Comparison of ENCODE assay signal across 16 cellular contexts in genomic region chr15:45163508-45163856, GRCh38. TPM values are rescaled to one million over a fixed set of nuclear protein-coding genes. Genes with fewer than 3 reads are reported as not detected.
DNase-seq lines count a peak whose midpoint lies in the region; ATAC-seq and TF ChIP-seq lines count a peak whose summit lies in the region.
"Had no signal": no experiment of that assay in that cellular context is flagged by ENCODE, and none has a peak within 500 bp of the region (broad histone marks: within the 10 kb centered on the region; RNA-seq: fewer than 3 reads in every experiment).

No MANE protein-coding gene starts in this region.

- peak overlapping the region; percentile 82 for H3K27ac ChIP-seq in RWPE2 (ENCODE audit: poor library complexity, severe bottlenecking)
- H3K27ac ChIP-seq in lower lobe of right lung, result peak overlapping the region; percentile 63
- peak overlapping the region; percentile 26 for H3K27ac ChIP-seq in substantia nigra (ENCODE audit: low read depth, low read length, poor library complexity, severe bottlenecking)
- H3K27ac ChIP-seq: psoas muscle, tibial artery had no signal

- no peaks in the 10 kb centered on the region for H3K9me3 Mint-ChIP-seq in dendritic cell treated with granulocyte-macrophage colony-stimulating factor and Interleukin-4, amounts not matched to agents 40 ng/mL and 50 ng/mL, for 4 days
- H3K9me3 Mint-ChIP-seq: activated naive CD8-positive, alpha-beta T cell treated with anti-CD3 and anti-CD28 coated beads, Interleukin-2, amount 10 ng/mL, durations not matched to agents 7 days and 5 days; activated T-helper 2 cell treated with anti-CD3 and anti-CD28 coated beads, Interferon-gamma antibody, Interleukin-2, Interleukin-4, amounts not matched to agents 10 μg/mL and 5 μg/mL and 100 μg/mL, durations not matched to agents 14 hours and 24 hours and 36 hours had no signal

- peaks cover 40% of the 10 kb centered on the region for H3K36me3 Mint-ChIP-seq in dendritic cell treated with granulocyte-macrophage colony-stimulating factor and Interleukin-4, amounts not matched to agents 40 ng/mL and 50 ng/mL, for 4 days (ENCODE audit: low read depth)
- H3K36me3 Mint-ChIP-seq: activated naive CD8-positive, alpha-beta T cell treated with anti-CD3 and anti-CD28 coated beads, Interleukin-2, amount 10 ng/mL, durations not matched to agents 7 days and 5 days had no signal

- intact Hi-C loops in dendritic cell treated with granulocyte-macrophage colony-stimulating factor and Interleukin-4, amounts not matched to agents 40 ng/mL and 50 ng/mL, for 4 days (cut with micrococcal nuclease), result loop anchor here (5.0 kb wide), 1 partner anchor 36 kb away; the partner anchor contains the start of genes DUOX1 and DUOXA1
- intact Hi-C loops in lower lobe of right lung (cut with DNase I), result no loop called here

- H3K27ac Mint-ChIP-seq in dendritic cell treated with granulocyte-macrophage colony-stimulating factor and Interleukin-4, amounts not matched to agents 40 ng/mL and 50 ng/mL, for 4 days, result peak overlapping the region; percentile 93
- H3K27ac Mint-ChIP-seq: activated naive CD8-positive, alpha-beta T cell treated with anti-CD3 and anti-CD28 coated beads, Interleukin-2, amount 10 ng/mL, durations not matched to agents 7 days and 5 days; activated T-helper 2 cell treated with anti-CD3 and anti-CD28 coated beads, Interferon-gamma antibody, Interleukin-2, Interleukin-4, amounts not matched to agents 10 μg/mL and 5 μg/mL and 100 μg/mL, durations not matched to agents 14 hours and 24 hours and 36 hours had no signal

- H3K4me3 ChIP-seq in RWPE2 (ENCODE audit: severe bottlenecking) (no peak overlapping the region), lower lobe of right lung (no peak overlapping the region)
- H3K4me3 ChIP-seq: psoas muscle, stomach, tibial artery had no signal

- H3K27me3 ChIP-seq in RWPE2 (ENCODE audit: insufficient read depth, poor library complexity, severe bottlenecking), result no peaks in the 10 kb centered on the region
- H3K27me3 ChIP-seq in lower lobe of right lung (ENCODE audit: low read depth), result no peaks in the 10 kb centered on the region
- H3K27me3 ChIP-seq: stomach, tibial artery had no signal

- peaks cover 78% of the 10 kb centered on the region for H3K4me1 Mint-ChIP-seq in dendritic cell treated with granulocyte-macrophage colony-stimulating factor and Interleukin-4, amounts not matched to agents 40 ng/mL and 50 ng/mL, for 4 days (ENCODE audit: low read depth)

- ATAC-seq in RWPE2 (ENCODE audit: low read depth), result no peak
- no peak for ATAC-seq in lower lobe of right lung

- no peak for DNase-seq in RWPE2 (ENCODE audit: low spot score)
- DNase-seq in lower lobe of right lung, result no peak
- DNase-seq in substantia nigra (lab: John Stamatoyannopoulos, UW), result peak in 1 of 49 donors; percentile 50
- DNase-seq in NCI-H1436 treated with DMSO at 0.1 percent for 48 hours (lab: John Stamatoyannopoulos, UW), result no peak
- DNase-seq in SW 1271 (lab: John Stamatoyannopoulos, UW), result no peak
- no peak for DNase-seq in AG08396 (ENCODE audit: low spot score)
- no peak for DNase-seq in stimulated activated CD4-positive, alpha-beta T cell treated with anti-CD3 and anti-CD28 coated beads, Interleukin-4, amount 100 ng/mL, for 24 hours

- no peaks in the 10 kb centered on the region for H3K9me3 ChIP-seq in RWPE2 (ENCODE audit: severe bottlenecking)
- H3K9me3 ChIP-seq in lower lobe of right lung, result no peaks in the 10 kb centered on the region
- H3K9me3 ChIP-seq: Caco-2, psoas muscle, stomach, tibial artery had no signal

- H3K4me1 ChIP-seq in RWPE2 (ENCODE audit: insufficient read depth, poor library complexity, severe bottlenecking), result peaks cover 15% of the 10 kb centered on the region
- H3K4me1 ChIP-seq in lower lobe of right lung, result peaks cover 69% of the 10 kb centered on the region
- H3K4me1 ChIP-seq: psoas muscle had no signal

- no peak for TF ChIP-seq CTCF in RWPE2 (IDR thresholded peaks at IDR 0.05; ENCODE audit: poor library complexity, severe bottlenecking)
- TF ChIP-seq CTCF in lower lobe of right lung (IDR thresholded peaks at IDR 0.05), result no peak

- H3K4me3 Mint-ChIP-seq in dendritic cell treated with granulocyte-macrophage colony-stimulating factor and Interleukin-4, amounts not matched to agents 40 ng/mL and 50 ng/mL, for 4 days, result peak overlapping the region; percentile 47
- H3K4me3 Mint-ChIP-seq: activated naive CD8-positive, alpha-beta T cell treated with anti-CD3 and anti-CD28 coated beads, Interleukin-2, amount 10 ng/mL, durations not matched to agents 7 days and 5 days had no signal

- H3K36me3 ChIP-seq in RWPE2 (ENCODE audit: low read depth), result no peaks in the 10 kb centered on the region
- peaks cover 16% of the 10 kb centered on the region for H3K36me3 ChIP-seq in lower lobe of right lung
- H3K36me3 ChIP-seq: tibial artery had no signal

- H3K27me3 Mint-ChIP-seq in dendritic cell treated with granulocyte-macrophage colony-stimulating factor and Interleukin-4, amounts not matched to agents 40 ng/mL and 50 ng/mL, for 4 days, result no peaks in the 10 kb centered on the region
- H3K27me3 Mint-ChIP-seq: activated naive CD8-positive, alpha-beta T cell treated with anti-CD3 and anti-CD28 coated beads, Interleukin-2, amount 10 ng/mL, durations not matched to agents 7 days and 5 days had no signal

RNA-seq across cellular contexts. Expression of gene SHF, which starts 24.3 kb away (rescaled TPM):
- 6.4 TPM for total RNA-seq in lower lobe of right lung

RNA-seq across cellular contexts. Expression of gene DUOX1, which starts 33.7 kb away (rescaled TPM):
- total RNA-seq in lower lobe of right lung, result 317 TPM
- total RNA-seq: activated naive CD8-positive, alpha-beta T cell treated with anti-CD3 and anti-CD28 coated beads, Interleukin-2, amount 10 ng/mL, durations not matched to agents 7 days and 5 days; SK-MEL-5 had no signal

RNA-seq across cellular contexts. Expression of gene DUOXA1, which starts 33.8 kb away (rescaled TPM):
- total RNA-seq in lower lobe of right lung, result 131 TPM
- total RNA-seq: Caco-2, SK-MEL-5 had no signal

RNA-seq across cellular contexts. Expression of gene DUOXA2, which starts 49.4 kb away (rescaled TPM):
- not detected for total RNA-seq in lower lobe of right lung
- total RNA-seq: activated naive CD8-positive, alpha-beta T cell treated with anti-CD3 and anti-CD28 coated beads, Interleukin-2, amount 10 ng/mL, durations not matched to agents 7 days and 5 days; activated T-helper 2 cell treated with anti-CD3 and anti-CD28 coated beads, Interferon-gamma antibody, Interleukin-2, Interleukin-4, amounts not matched to agents 10 μg/mL and 5 μg/mL and 100 μg/mL, durations not matched to agents 14 hours and 24 hours and 36 hours; psoas muscle; SK-MEL-5; T-helper 1 cell treated with Interleukin-12 subunit alpha and Interleukin-12 subunit beta and Interleukin-4 antibody, amounts not matched to agents 30 ng/mL and 1 ng/mL, for 36 hours had no signal

RNA-seq across cellular contexts. Expression of gene DUOX2, which starts 49.5 kb away (rescaled TPM):
- total RNA-seq in lower lobe of right lung, result 4.0 TPM
- total RNA-seq: activated naive CD8-positive, alpha-beta T cell treated with anti-CD3 and anti-CD28 coated beads, Interleukin-2, amount 10 ng/mL, durations not matched to agents 7 days and 5 days; activated T-helper 2 cell treated with anti-CD3 and anti-CD28 coated beads, Interferon-gamma antibody, Interleukin-2, Interleukin-4, amounts not matched to agents 10 μg/mL and 5 μg/mL and 100 μg/mL, durations not matched to agents 14 hours and 24 hours and 36 hours; T-helper 1 cell treated with Interleukin-12 subunit alpha and Interleukin-12 subunit beta and Interleukin-4 antibody, amounts not matched to agents 30 ng/mL and 1 ng/mL, for 36 hours had no signal

Comparison
In these comparisons a context has a peak if more than half of its experiments do, and no peak if none do; other contexts are left out.
1. H3K27ac ChIP-seq: peak in every context shown above with its lines; median percentile 82 in RWPE2; 63 in lower lobe of right lung; 26 in substantia nigra.